ENCODE assay signal across 9 cellular contexts in genomic region chr6:30912746-30913520, GRCh38. TPM values are rescaled to one million over a fixed set of nuclear protein-coding genes. Genes with fewer than 3 reads are reported as not detected.
DNase-seq lines count a peak whose midpoint lies in the region; ATAC-seq, FAIRE-seq and TF ChIP-seq lines count a peak whose summit lies in the region.
"Had no signal": no experiment of that assay in that cellular context is flagged by ENCODE, and none has a peak within 500 bp of the region (broad histone marks: within the 10 kb centered on the region; RNA-seq: fewer than 3 reads in every experiment).

No MANE protein-coding gene starts in this region.

- no peak overlapping the region for H3K14ac ChIP-seq in IMR-90 (replicated peaks; ENCODE audit: low read depth, low read length)

- H3K56ac ChIP-seq in IMR-90 (ENCODE audit: extremely low read depth, insufficient read depth, low read length) = no peak overlapping the region

- peak overlapping the region; percentile 85 to 91; a peak in 2 of 4 replicates for H4K8ac ChIP-seq in IMR-90 (ENCODE audit: low read depth in 2 of 2, low read length in 2 of 2)

- no peak overlapping the region for H3K9ac ChIP-seq in IMR-90 (ENCODE audit: low read depth, low read length)
- H3K9ac ChIP-seq in kidney (ENCODE audit: low read length in 2 of 2) = peak overlapping the region in 1 of 2 donors; percentile 94

- H4K20me1 ChIP-seq in IMR-90 (ENCODE audit: insufficient read depth, low read length) = no peaks in the 10 kb centered on the region

- H3K4me2 ChIP-seq in IMR-90 (ENCODE audit: low read depth, low read length) = no peak overlapping the region

- H2AK9ac ChIP-seq in IMR-90 (replicated peaks; ENCODE audit: low read depth, low read length, poor library complexity) = peak overlapping the region; percentile 65

- no peaks in the 10 kb centered on the region for H3K27me3 Mint-ChIP-seq in stimulated activated memory B cell treated with anti-CD40 and anti-IgM and Interleukin-4, amounts not matched to agents 10 μg/mL and 1 μg/mL and 100 μg/mL, for 72 hours

- H3K79me1 ChIP-seq in IMR-90 (ENCODE audit: low read depth in 1 of 2, low read length in 2 of 2) = peaks cover 18 to 25% of the 10 kb centered on the region in 2 experiments

- H3K36me3 ChIP-seq in IMR-90 (ENCODE audit: control insufficient read depth, insufficient read depth, low read length) (peaks cover 22% of the 10 kb centered on the region), kidney (ENCODE audit: control insufficient read depth in 1 of 2, insufficient read depth in 2 of 2, low read length in 2 of 2) (peaks cover 11 to 30% of the 10 kb centered on the region in 2 donors), SJCRH30 (peaks cover 3% of the 10 kb centered on the region)

- no peak for ATAC-seq in IMR-90 (ENCODE audit: low read depth)
- ATAC-seq in activated naive CD4-positive, alpha-beta T cell treated with anti-CD3 and anti-CD28 coated beads, Interleukin-2, amount 50 U/mL, for 72 hours = no peak
- ATAC-seq in stimulated activated memory B cell treated with anti-CD40 and anti-IgM and Interleukin-4, amounts not matched to agents 10 μg/mL and 1 μg/mL and 100 μg/mL, for 72 hours = no peak
- ATAC-seq in GM18498 (IDR thresholded peaks at IDR 0.05; ENCODE audit: unreplicated experiment) = no peak

- no peak overlapping the region for H3K18ac ChIP-seq in IMR-90 (ENCODE audit: low read depth, low read length)

- H2AK5ac ChIP-seq in IMR-90 (ENCODE audit: low read depth, low read length) = no peak overlapping the region

- no TSS peak for BruUV-seq in IMR-90 (replicated peaks; lab: Mats Ljungman, UMichigan)

- DNase-seq in IMR-90 (no peak), kidney (no peak), SJCRH30 (no peak), OCI-M1 (lab: John Stamatoyannopoulos, UW) (no peak)
- no peak for DNase-seq in activated naive CD4-positive, alpha-beta T cell treated with anti-CD3 and anti-CD28 coated beads, Interleukin-2, amount 50 U/mL, for 72 hours (ENCODE audit: low spot score in 2 of 2)
- DNase-seq: upper lobe of right lung had no signal

- CTCF ChIA-PET in IMR-90 (lab: Yijun Ruan, JAX) = interaction anchor here (0.8 to 3.6 kb wide), 6 partner anchors 29 to 174 kb away, joined by 3 to 31 read pairs (median 10); no protein-coding TSS in a partner anchor

- peaks cover 53% of the 10 kb centered on the region for H3K4me1 Mint-ChIP-seq in stimulated activated memory B cell treated with anti-CD40 and anti-IgM and Interleukin-4, amounts not matched to agents 10 μg/mL and 1 μg/mL and 100 μg/mL, for 72 hours

- 86% methylated on average over 3 of the region's 8 CpGs; no CpG with 5 or more reads in 1 of the 2 experiments for WGBS in IMR-90 (ENCODE audit: extremely low coverage in 2 of 2, insufficient read length in 1 of 2), 2 experiments

- H3K23ac ChIP-seq in IMR-90 (ENCODE audit: low read depth, low read length) = 0 out of 2 replicates have a peak overlapping the region, but pooled peaks have one; percentile 7

- H2BK120ac ChIP-seq in IMR-90 (ENCODE audit: low read depth, low read length) = no peak overlapping the region

- POLR2A ChIA-PET in IMR-90 (lab: Charles Lee; ENCODE audit: unreplicated experiment) = interaction anchor here (0.6 to 0.8 kb wide), 3 partner anchors 29 to 298 kb away, joined by 3 to 10 read pairs (median 3); no protein-coding TSS in a partner anchor

- in situ Hi-C loops in IMR-90 (cut with MboI; ENCODE audit: low sequenced_read_pairs) = no loop called here

- H2BK15ac ChIP-seq in IMR-90 (ENCODE audit: low read depth, low read length) = no peak overlapping the region

- dilution Hi-C loops in IMR-90 (cut with HindIII; ENCODE audit: low sequenced_read_pairs, unreplicated experiment) = no loop called here

- no peak for TF ChIP-seq RAD21 in IMR-90 (IDR thresholded peaks at IDR 0.05; ENCODE audit: low read length)

- H3K9me3 Mint-ChIP-seq in activated naive CD4-positive, alpha-beta T cell treated with anti-CD3 and anti-CD28 coated beads, Interleukin-2, amount 50 U/mL, for 72 hours = no peaks in the 10 kb centered on the region
- H3K9me3 Mint-ChIP-seq in stimulated activated memory B cell treated with anti-CD40 and anti-IgM and Interleukin-4, amounts not matched to agents 10 μg/mL and 1 μg/mL and 100 μg/mL, for 72 hours = no peaks in the 10 kb centered on the region

- no peak overlapping the region for H2AFZ ChIP-seq in IMR-90 (replicated peaks; ENCODE audit: low read length, poor library complexity)

- H4K5ac ChIP-seq in IMR-90 (ENCODE audit: low read depth, low read length) = no peak overlapping the region; the same call in 1 of the 2 replicates

- no peaks in the 10 kb centered on the region for H3K27me3 ChIP-seq in IMR-90 (ENCODE audit: control insufficient read depth, insufficient read depth, low read length)
- H3K27me3 ChIP-seq in SJCRH30 = no peaks in the 10 kb centered on the region
- H3K27me3 ChIP-seq: upper lobe of right lung had no signal

- peaks cover 17% of the 10 kb centered on the region for H3K4me1 ChIP-seq in IMR-90 (ENCODE audit: control insufficient read depth, insufficient read depth, low read length)
- H3K4me1 ChIP-seq in kidney (ENCODE audit: control insufficient read depth in 1 of 2, insufficient read depth in 1 of 2, low read depth in 1 of 2, low read length in 2 of 2) = peaks cover 32 to 35% of the 10 kb centered on the region in 2 donors
- peaks cover 7% of the 10 kb centered on the region for H3K4me1 ChIP-seq in SJCRH30

- TF ChIP-seq POLR2A in IMR-90 (IDR thresholded peaks at IDR 0.05; ENCODE audit: low read depth, low read length) = no peak

- H2BK5ac ChIP-seq in IMR-90 (ENCODE audit: low read depth, low read length, poor library complexity, severe bottlenecking) = no peak overlapping the region

- H3K4me3 ChIP-seq in IMR-90 (ENCODE audit: insufficient read depth, low read depth, low read length) (no peak overlapping the region), kidney (ENCODE audit: low read length in 2 of 2) (no peak overlapping the region), SJCRH30 (no peak overlapping the region)

- TF ChIP-seq CTCF in IMR-90 (conservative IDR thresholded peaks at IDR 0.05; ENCODE audit: low read depth, low read length) (no peak), kidney (IDR thresholded peaks at IDR 0.05; ENCODE audit: borderline replicate concordance, extremely low read depth, insufficient read depth) (no peak)

- intact Hi-C loops in IMR-90 (cut with micrococcal nuclease) = loop anchor here (10.0 kb wide), 1 partner anchor 282 kb away; no protein-coding TSS in a partner anchor
- intact Hi-C loops in kidney (cut with DNase I) = loop anchor here (10.0 kb wide), 1 partner anchor 162 kb away; no protein-coding TSS in a partner anchor

- peaks cover 16 to 21% of the 10 kb centered on the region in 2 donors for H3K36me3 Mint-ChIP-seq in activated naive CD4-positive, alpha-beta T cell treated with anti-CD3 and anti-CD28 coated beads, Interleukin-2, amount 50 U/mL, for 72 hours
- H3K36me3 Mint-ChIP-seq in stimulated activated memory B cell treated with anti-CD40 and anti-IgM and Interleukin-4, amounts not matched to agents 10 μg/mL and 1 μg/mL and 100 μg/mL, for 72 hours = peaks cover 46% of the 10 kb centered on the region

- no peaks in the 10 kb centered on the region for H3K9me1 ChIP-seq in IMR-90 (ENCODE audit: insufficient read depth, low read length)

- FAIRE-seq in kidney (lab: Jason Lieb, UNC) = no peak

- peak overlapping the region; percentile 30 to 86 for H3K27ac Mint-ChIP-seq in activated naive CD4-positive, alpha-beta T cell treated with anti-CD3 and anti-CD28 coated beads, Interleukin-2, amount 50 U/mL, for 72 hours
- peak overlapping the region; percentile 86 for H3K27ac Mint-ChIP-seq in stimulated activated memory B cell treated with anti-CD40 and anti-IgM and Interleukin-4, amounts not matched to agents 10 μg/mL and 1 μg/mL and 100 μg/mL, for 72 hours

- no peaks in the 10 kb centered on the region for H3K9me3 ChIP-seq in IMR-90 (ENCODE audit: control insufficient read depth, insufficient read depth, low read length)
- H3K9me3 ChIP-seq in kidney (ENCODE audit: control insufficient read depth in 1 of 2, low read length in 2 of 2) = no peaks in the 10 kb centered on the region
- no peaks in the 10 kb centered on the region for H3K9me3 ChIP-seq in SJCRH30 (replicated peaks)
- H3K9me3 ChIP-seq: upper lobe of right lung had no signal

- H4K91ac ChIP-seq in IMR-90 (ENCODE audit: insufficient read depth, low read depth, low read length) = 0 out of 2 replicates have a peak overlapping the region, but pooled peaks have one; percentile 23

- no peak overlapping the region for H2BK20ac ChIP-seq in IMR-90 (ENCODE audit: low read depth, low read length)

- H3K4ac ChIP-seq in IMR-90 (ENCODE audit: low read depth, low read length) = 0 out of 2 replicates have a peak overlapping the region, but pooled peaks have one; percentile 7

- H3K4me3 Mint-ChIP-seq in stimulated activated memory B cell treated with anti-CD40 and anti-IgM and Interleukin-4, amounts not matched to agents 10 μg/mL and 1 μg/mL and 100 μg/mL, for 72 hours = peak overlapping the region; percentile 94

- H3K27ac ChIP-seq in IMR-90 (ENCODE audit: insufficient read depth, low read length) = no peak overlapping the region
- H3K27ac ChIP-seq in kidney (ENCODE audit: low read depth in 2 of 2, low read length in 2 of 2) = peak overlapping the region; percentile 80 to 93
- no peak overlapping the region for H3K27ac ChIP-seq in SJCRH30

RNA-seq across cellular contexts. Expression of gene VARS2, which starts 1.1 kb away (rescaled TPM):
- total RNA-seq in IMR-90 (2012; rRNA removed) (6.9 and 7.2 TPM in 2 replicates), kidney (34.5 TPM)
- polyA plus RNA-seq in IMR-90 (2012; rRNA removed) (13.3 and 14.0 TPM in 2 replicates), kidney (ENCODE audit: insufficient read depth, low read depth, low replicate concordance) (30.4 TPM)
- 5.5 and 6.7 TPM in 2 replicates for polyA plus RNA-seq in IMR-90 (2012; cell fraction: cytosol; rRNA removed)
- polyA plus RNA-seq in IMR-90 (2012; cell fraction: nucleus; rRNA removed; ENCODE audit: low replicate concordance) = 98.4 and 123 TPM in 2 replicates
- 10 to 100 TPM; 55.1 to 55.7 TPM for total RNA-seq in activated naive CD4-positive, alpha-beta T cell treated with anti-CD3 and anti-CD28 coated beads, Interleukin-2, amount 50 U/mL, for 72 hours
- 21.3 and 23.5 TPM in 2 replicates for total RNA-seq in SJCRH30 (2014; rRNA removed; shearing (Covaris generic))

RNA-seq across cellular contexts. Expression of gene GTF2H4, which starts 4.9 kb away (rescaled TPM):
- total RNA-seq in IMR-90 (2012; rRNA removed) = 6.9 and 13.4 TPM in 2 replicates
- polyA plus RNA-seq in IMR-90 (2012; rRNA removed) = 29.5 and 30.8 TPM in 2 replicates
- polyA plus RNA-seq in IMR-90 (2012; cell fraction: cytosol; rRNA removed) = 19.0 and 20.5 TPM in 2 replicates
- polyA plus RNA-seq in IMR-90 (2012; cell fraction: nucleus; rRNA removed; ENCODE audit: low replicate concordance) = 90.6 and 118 TPM in 2 replicates
- total RNA-seq in activated naive CD4-positive, alpha-beta T cell treated with anti-CD3 and anti-CD28 coated beads, Interleukin-2, amount 50 U/mL, for 72 hours = 10 to 100 TPM; 27.6 to 44.9 TPM
- total RNA-seq in kidney = 39.3 TPM
- polyA plus RNA-seq in kidney (ENCODE audit: insufficient read depth, low read depth, low replicate concordance) = 20.9 TPM
- 15.1 and 24.2 TPM in 2 replicates for total RNA-seq in SJCRH30 (2014; rRNA removed; shearing (Covaris generic))

RNA-seq across cellular contexts. Expression of gene SFTA2, which starts 19.0 kb away (rescaled TPM):
- total RNA-seq in IMR-90 (2012; rRNA removed) (not detected in 2 replicates), kidney (30.5 TPM)
- polyA plus RNA-seq in IMR-90 (2012; rRNA removed) (not detected in 2 replicates), kidney (ENCODE audit: insufficient read depth, low read depth, low replicate concordance) (7.4 TPM)
- polyA plus RNA-seq in IMR-90 (2012; cell fraction: cytosol; rRNA removed) = not detected in 2 replicates
- polyA plus RNA-seq in IMR-90 (2012; cell fraction: nucleus; rRNA removed; ENCODE audit: low replicate concordance) = not detected in 2 replicates
- total RNA-seq in activated naive CD4-positive, alpha-beta T cell treated with anti-CD3 and anti-CD28 coated beads, Interleukin-2, amount 50 U/mL, for 72 hours = not detected
- total RNA-seq in SJCRH30 (2014; rRNA removed; shearing (Covaris generic)) = not detected in 2 replicates
- polyA plus RNA-seq: right cardiac atrium had no signal

RNA-seq across cellular contexts. Expression of gene MUCL3, which starts 27.8 kb away (rescaled TPM):
- not detected in 2 replicates for total RNA-seq in IMR-90 (2012; rRNA removed)
- polyA plus RNA-seq in IMR-90 (2012; rRNA removed) = not detected in 2 replicates
- not detected in 2 replicates for polyA plus RNA-seq in IMR-90 (2012; cell fraction: cytosol; rRNA removed)
- polyA plus RNA-seq in IMR-90 (2012; cell fraction: nucleus; rRNA removed; ENCODE audit: low replicate concordance) = not detected in 2 replicates
- total RNA-seq in activated naive CD4-positive, alpha-beta T cell treated with anti-CD3 and anti-CD28 coated beads, Interleukin-2, amount 50 U/mL, for 72 hours = not detected
- total RNA-seq in kidney = 0.13 TPM
- polyA plus RNA-seq in kidney (ENCODE audit: insufficient read depth, low read depth, low replicate concordance) = not detected
- total RNA-seq in SJCRH30 (2014; rRNA removed; shearing (Covaris generic)) = not detected in 2 replicates
- total RNA-seq: right cardiac atrium had no signal
- polyA plus RNA-seq: right cardiac atrium had no signal

RNA-seq across cellular contexts. Expression of gene DDR1, which starts 28.6 kb away (rescaled TPM):
- total RNA-seq in IMR-90 (2012; rRNA removed) (5.6 and 6.7 TPM in 2 replicates), kidney (362 TPM)
- polyA plus RNA-seq in IMR-90 (2012; rRNA removed) (17.8 and 19.6 TPM in 2 replicates), kidney (ENCODE audit: insufficient read depth, low read depth, low replicate concordance) (95.8 TPM)
- 15.6 and 26.4 TPM in 2 replicates for polyA plus RNA-seq in IMR-90 (2012; cell fraction: cytosol; rRNA removed)
- polyA plus RNA-seq in IMR-90 (2012; cell fraction: nucleus; rRNA removed; ENCODE audit: low replicate concordance) = 56.9 and 61.7 TPM in 2 replicates
- total RNA-seq in activated naive CD4-positive, alpha-beta T cell treated with anti-CD3 and anti-CD28 coated beads, Interleukin-2, amount 50 U/mL, for 72 hours = 10 to 100 TPM; 15.2 to 20.7 TPM
- 73.2 and 80.9 TPM in 2 replicates for total RNA-seq in SJCRH30 (2014; rRNA removed; shearing (Covaris generic))

Comparison
In these comparisons a context has a peak if more than half of its experiments do, and no peak if none do; other contexts are left out.
1. H3K27ac ChIP-seq: peak in kidney (2 of 2); none in IMR-90 (single experiment) and SJCRH30 (single experiment).
2. RNA of gene SFTA2, which starts 19.0 kb away (total RNA-seq): 30.5 TPM in kidney (single experiment); not detected in IMR-90, not detected in activated naive CD4-positive, alpha-beta T cell treated with anti-CD3 and anti-CD28 coated beads, Interleukin-2, amount 50 U/mL, for 72 hours and not detected in SJCRH30; every median in the first group is over 10 times any median in the second.